Comparison of ENCODE assay signal across 1 cellular context in genomic region chr15:101489633-101490407, GRCh38.
A peak's percentile ranks its signal among the peaks of the same experiment; 100 is the strongest.
TF ChIP-seq lines count a peak whose summit lies in the region.

Gene PCSK6, minus strand, starts transcription at chr15:101489707. Its CDS starts 37 bp downstream, at chr15:101489670.

TF ChIP-seq in HEK293, 187 proteins besides CTCF, POLR2A, EP300 and RAD21 (continued from another document):
- TF ChIP-seq GLIS2 (tag by site-specific recombination; IDR thresholded peaks at IDR 0.05) (peak; percentile 74), SCRT2 (tag by site-specific recombination; IDR thresholded peaks at IDR 0.05) (no peak), SP2 (tag by site-specific recombination; IDR thresholded peaks at IDR 0.05) (peak; percentile 26; the same call in 1 of the 2 replicates), ZNF146 (tag by site-specific recombination; IDR thresholded peaks at IDR 0.05) (peak; percentile 14; the same call in 1 of the 2 replicates), ZNF16 (tag by site-specific recombination; IDR thresholded peaks at IDR 0.05; ENCODE audit: low read depth) (no peak), RBAK (tag by site-specific recombination; IDR thresholded peaks at IDR 0.05) (no peak), ZFP69B (tag by site-specific recombination; IDR thresholded peaks at IDR 0.05) (no peak; the same call in 1 of the 2 replicates), HIC1 (tag by site-specific recombination; IDR thresholded peaks at IDR 0.05) (peak; percentile 23; the same call in 1 of the 2 replicates), ZEB2 (tag by site-specific recombination; IDR thresholded peaks at IDR 0.05) (peak; percentile 60; the same call in 1 of the 2 replicates), ZNF335 (tag by site-specific recombination; conservative IDR thresholded peaks at IDR 0.05) (peak; percentile 65), ZNF560 (tag by site-specific recombination; IDR thresholded peaks at IDR 0.05; ENCODE audit: borderline replicate concordance) (no peak), ZIC2 (tag by site-specific recombination; IDR thresholded peaks at IDR 0.05) (peak; percentile 20; the same call in 1 of the 2 replicates), ZSCAN30 (tag by site-specific recombination; IDR thresholded peaks at IDR 0.05) (peak; percentile 50; the same call in 1 of the 2 replicates), ZNF121 (tag by site-specific recombination; IDR thresholded peaks at IDR 0.05) (0 out of 2 replicates have a peak, but pooled peaks have one; percentile 51), GLIS1 (tag by site-specific recombination; IDR thresholded peaks at IDR 0.05) (peak; percentile 79), ZBTB8A (tag by site-specific recombination; IDR thresholded peaks at IDR 0.05) (peak; percentile 72), ZNF660 (tag by site-specific recombination; IDR thresholded peaks at IDR 0.05) (peak; percentile 27; the same call in 1 of the 2 replicates), KLF16 (tag by site-specific recombination; IDR thresholded peaks at IDR 0.05) (0 out of 2 replicates have a peak, but pooled peaks have one; percentile 25)
